In the genomic region with DNA sequence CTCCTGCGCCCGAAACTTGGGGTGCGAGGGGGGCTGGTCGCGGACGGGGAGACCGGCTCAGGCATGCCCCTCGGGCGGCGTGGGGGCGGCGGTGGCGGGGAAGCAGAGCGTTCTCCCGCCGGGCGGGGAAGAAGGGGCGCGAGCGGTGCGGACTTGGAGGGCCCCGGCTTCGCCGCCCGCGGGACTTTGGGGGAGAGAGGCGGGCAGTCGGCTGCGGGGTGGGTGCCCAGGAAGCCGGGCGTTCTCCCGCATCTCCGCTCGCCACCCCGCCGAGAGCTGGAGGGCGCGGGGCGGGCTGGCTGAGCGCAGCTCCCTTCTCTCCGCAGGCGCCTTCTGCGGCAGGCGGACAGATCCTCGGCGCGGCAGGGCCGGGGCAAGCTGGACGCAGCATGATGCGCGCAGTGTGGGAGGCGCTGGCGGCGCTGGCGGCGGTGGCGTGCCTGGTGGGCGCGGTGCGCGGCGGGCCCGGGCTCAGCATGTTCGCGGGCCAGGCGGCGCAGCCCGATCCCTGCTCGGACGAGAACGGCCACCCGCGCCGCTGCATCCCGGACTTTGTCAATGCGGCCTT, we compare ENCODE assay signal across 10 cellular contexts. TPM values are rescaled to one million over a fixed set of nuclear protein-coding genes. Genes with fewer than 3 reads are reported as not detected.
A peak's percentile ranks its signal among the peaks of the same experiment; 100 is the strongest.
DNase-seq lines count a peak whose midpoint lies in the region; ATAC-seq and TF ChIP-seq lines count a peak whose summit lies in the region.
"Had no signal": no experiment of that assay in that cellular context is flagged by ENCODE, and none has a peak within 500 bp of the region (broad histone marks: within the 10 kb centered on the region; RNA-seq: fewer than 3 reads in every experiment).

No MANE protein-coding gene starts in this region.

- no peak overlapping the region for H3K27ac ChIP-seq in left lung
- H3K27ac ChIP-seq in testis: no peak overlapping the region
- H3K27ac ChIP-seq: KMS-11 had no signal

- no peak for TF ChIP-seq CTCF in LNCaP clone FGC (IDR thresholded peaks at IDR 0.05; ENCODE audit: control insufficient read depth, extremely low read depth, insufficient read depth)
- no peak for TF ChIP-seq CTCF in MCF 10A (IDR thresholded peaks at IDR 0.05; ENCODE audit: unreplicated experiment)
- no peak for TF ChIP-seq CTCF in left lung (IDR thresholded peaks at IDR 0.05)
- no peak for TF ChIP-seq CTCF in testis (IDR thresholded peaks at IDR 0.05)

- H3K27me3 ChIP-seq in left lung (peaks cover 66 to 100% of the 10 kb centered on the region in 2 donors), testis (no peaks in the 10 kb centered on the region)

- DNase-seq in EH (ENCODE audit: low read depth): peak; percentile 28
- no peak for DNase-seq in LNCaP clone FGC (ENCODE audit: low read depth)
- DNase-seq in MCF 10A (ENCODE audit: unreplicated experiment): no peak
- peak in 1 of 2 donors; percentile 80 for DNase-seq in left lung
- DNase-seq in testis: peak; percentile 22
- no peak for DNase-seq in hepatic stellate cell (ENCODE audit: low spot score)
- DNase-seq in NCI-H187 treated with DMSO at 0.1 percent for 48 hours (lab: John Stamatoyannopoulos, UW): no peak

- peak overlapping the region; percentile 68 for H3K4me3 Mint-ChIP-seq in MCF 10A (ENCODE audit: unreplicated experiment)

- peak; percentile 49 for ATAC-seq in left lung
- no peak for ATAC-seq in GM19035 (IDR thresholded peaks at IDR 0.05; ENCODE audit: unreplicated experiment)

- intact Hi-C loops in MCF 10A (cut with micrococcal nuclease) (no loop called here), left lung (cut with DNase I) (no loop called here), testis (cut with DNase I; ENCODE audit: low total_unique reads) (no loop called here)

- POLR2A ChIA-PET in MCF 10A (lab: Yijun Ruan, JAX): no interaction called here

- 1% methylated on average over 20 of the region's 76 CpGs; no CpG with 5 or more reads in 1 of the 2 donors for WGBS in testis, 2 donors

- no peaks in the 10 kb centered on the region for H3K36me3 ChIP-seq in left lung
- no peaks in the 10 kb centered on the region for H3K36me3 ChIP-seq in testis (ENCODE audit: low read depth, missing control alignments)

- H3K9me3 ChIP-seq in left lung (no peaks in the 10 kb centered on the region), testis (no peaks in the 10 kb centered on the region)

- no peaks in the 10 kb centered on the region for H3K36me3 Mint-ChIP-seq in MCF 10A (ENCODE audit: insufficient read depth, unreplicated experiment)

- TF ChIP-seq POLR2A in testis (IDR thresholded peaks at IDR 0.05): no peak

- H3K4me3 ChIP-seq in LNCaP clone FGC (ENCODE audit: low read depth, low read length) (peak overlapping the region; percentile 44), left lung (peak overlapping the region; percentile 43 to 67), testis (peak overlapping the region; percentile 29 to 51)

- no peaks in the 10 kb centered on the region for H3K27me3 Mint-ChIP-seq in MCF 10A (ENCODE audit: insufficient read depth, unreplicated experiment)

- H3K4me1 ChIP-seq in left lung (peaks cover 10 to 35% of the 10 kb centered on the region in 2 donors), testis (peaks cover 7% of the 10 kb centered on the region)

- H3K9me3 Mint-ChIP-seq in MCF 10A (ENCODE audit: unreplicated experiment): no peaks in the 10 kb centered on the region

- no peaks in the 10 kb centered on the region for H3K4me1 Mint-ChIP-seq in MCF 10A (ENCODE audit: insufficient read depth, unreplicated experiment)

- no TSS peak for BruUV-seq in MCF 10A (replicated peaks; lab: Mats Ljungman, UMichigan)

- H3K27ac Mint-ChIP-seq in MCF 10A (ENCODE audit: low read depth, unreplicated experiment): no peak overlapping the region

- CTCF ChIA-PET in MCF 10A (lab: Yijun Ruan, JAX): no interaction called here

RNA-seq across cellular contexts. Expression of a gene that starts 0.8 kb away (rescaled TPM):
- total RNA-seq in MCF 10A (2022) (0.10 and 0.23 TPM in 2 replicates), left lung (1 to 10 TPM; 2.0 to 4.9 TPM), testis (1 to 10 TPM; 7.6 to 8.8 TPM)
- polyA plus RNA-seq in testis (ENCODE audit: insufficient read depth, low read depth, low replicate concordance): 4.8 TPM

RNA-seq across cellular contexts. Expression of a gene that starts 56.6 kb away (rescaled TPM):
- total RNA-seq in MCF 10A (2022) (not detected in 2 replicates), left lung (10 to 100 TPM; 19.4 to 84.8 TPM), testis (10 to 100 TPM in 1 of 2 donors, 1 to 10 TPM in 1; 7.4 to 14.0 TPM)
- 6.1 TPM for polyA plus RNA-seq in testis (ENCODE audit: insufficient read depth, low read depth, low replicate concordance)
- total RNA-seq: renal cortical epithelial cell had no signal

Comparison
In these comparisons a context has a peak if more than half of its experiments do, and no peak if none do; other contexts are left out.
1. DNase-seq: peak in EH (single experiment) and testis (single experiment); none in LNCaP clone FGC (single experiment), MCF 10A (single experiment), hepatic stellate cell (single experiment) and NCI-H187 treated with DMSO at 0.1 percent for 48 hours (single experiment).
2. Peak in every context shown above with its lines, with median percentiles within 50 percentile points of each other: H3K4me3 ChIP-seq.